ENCODE assay signal across 36 cellular contexts in genomic region chr5:16797949-16798348, GRCh38.
"Had no signal": no experiment of that assay in that cellular context is flagged by ENCODE, and none has a peak within 500 bp of the region (broad histone marks: within the 10 kb centered on the region; RNA-seq: fewer than 3 reads in every experiment).

No MANE protein-coding gene starts in this region.

- H3K27ac Mint-ChIP-seq: activated CD4-positive, alpha-beta memory T cell treated with anti-CD3 and anti-CD28 coated beads for 36 hours; activated CD4-positive, alpha-beta T cell treated with anti-CD3 and anti-CD28 coated beads, Interleukin-2, amount 10 ng/mL, durations not matched to agents 24 days and 14 days; activated naive CD4-positive, alpha-beta T cell treated with anti-CD3 and anti-CD28 coated beads, Interleukin-2, amount 50 U/mL, for 24 hours; activated naive CD8-positive, alpha-beta T cell treated with anti-CD3 and anti-CD28 coated beads, Interleukin-2, amount 50 U/mL, for 24 hours; activated T-helper 1 cell treated with anti-CD3 and anti-CD28 coated beads, Interleukin-12 subunit alpha, Interleukin-12 subunit beta, Interleukin-2, Interleukin-4 antibody, amounts not matched to agents 30 ng/mL and 10 ng/mL and 1 ng/mL, durations not matched to agents 14 hours and 24 hours and 36 hours; immature natural killer cell; mesothelial cell of epicardium; naive B cell; nephron progenitor cell; stimulated activated effector memory CD8-positive, alpha-beta T cell treated with anti-CD3 and anti-CD28 coated beads, Interleukin-12 subunit alpha, Interleukin-12 subunit beta, amount 100 ng/mL, for 72 hours; stimulated activated naive CD8-positive, alpha-beta T cell treated with anti-CD3 and anti-CD28 coated beads, Interleukin-15, Interleukin-2, amounts not matched to agents 100 ng/mL and 50 ng/mL, for 24 hours; T-helper 17 cell had no signal

- DNase-seq: activated CD4-positive, alpha-beta memory T cell treated with anti-CD3 and anti-CD28 coated beads for 36 hours; activated CD4-positive, alpha-beta T cell treated with anti-CD3 and anti-CD28 coated beads, Interleukin-2, amount 10 ng/mL, durations not matched to agents 24 days and 14 days; activated CD4-positive, CD25-positive, alpha-beta regulatory T cell treated with anti-CD3 and anti-CD28 coated beads, Interleukin-2, amount 50 U/mL, for 72 hours; activated CD8-positive, alpha-beta memory T cell treated with anti-CD3 and anti-CD28 coated beads, Interleukin-2, amount 50 U/mL, for 4 hours; activated gamma-delta T cell; activated naive CD8-positive, alpha-beta T cell treated with anti-CD3 and anti-CD28 coated beads, Interleukin-2, amount 50 U/mL, for 24 hours; activated T-cell treated with anti-CD3 and anti-CD28 coated beads, Interleukin-2, amount 50 U/mL, for 1 hour; amygdala; body of pancreas; dorsolateral prefrontal cortex; effector memory CD4-positive, alpha-beta T cell; erythroblast; foreskin keratinocyte; heart left ventricle; hypothalamus; immature natural killer cell; kidney; left colon; mammary epithelial cell; naive B cell; nephron progenitor cell; right lobe of liver; stimulated activated CD4-positive, alpha-beta T cell treated with anti-CD3 and anti-CD28 coated beads, Interleukin-12 subunit alpha, Interleukin-12 subunit beta, amount 100 ng/mL, for 4 hours; stimulated activated CD4-positive, alpha-beta T cell treated with anti-CD3 and anti-CD28 coated beads, Interleukin-4, amount 100 ng/mL, for 24 hours; T-helper 17 cell; upper lobe of left lung had no signal

- H3K36me3 ChIP-seq: cardiac muscle cell, heart left ventricle, neutrophil, right lobe of liver, thoracic aorta had no signal

- H3K4me1 ChIP-seq: body of pancreas, heart left ventricle, right lobe of liver, upper lobe of left lung had no signal

- H3K9me3 Mint-ChIP-seq: activated CD4-positive, alpha-beta memory T cell treated with anti-CD3 and anti-CD28 coated beads for 36 hours; activated CD4-positive, alpha-beta T cell treated with anti-CD3 and anti-CD28 coated beads, Interleukin-2, amount 10 ng/mL, durations not matched to agents 24 days and 14 days; activated naive CD4-positive, alpha-beta T cell treated with anti-CD3 and anti-CD28 coated beads, Interleukin-2, amount 50 U/mL, for 24 hours; activated naive CD8-positive, alpha-beta T cell treated with anti-CD3 and anti-CD28 coated beads, Interleukin-2, amount 50 U/mL, for 24 hours; activated T-helper 1 cell treated with anti-CD3 and anti-CD28 coated beads, Interleukin-12 subunit alpha, Interleukin-12 subunit beta, Interleukin-2, Interleukin-4 antibody, amounts not matched to agents 30 ng/mL and 10 ng/mL and 1 ng/mL, durations not matched to agents 14 hours and 24 hours and 36 hours; naive B cell; stimulated activated effector memory CD8-positive, alpha-beta T cell treated with anti-CD3 and anti-CD28 coated beads, Interleukin-12 subunit alpha, Interleukin-12 subunit beta, amount 100 ng/mL, for 72 hours; stimulated activated naive CD8-positive, alpha-beta T cell treated with anti-CD3 and anti-CD28 coated beads, Interleukin-15, Interleukin-2, amounts not matched to agents 100 ng/mL and 50 ng/mL, for 24 hours had no signal

- H3K27me3 Mint-ChIP-seq: activated CD4-positive, alpha-beta T cell treated with anti-CD3 and anti-CD28 coated beads, Interleukin-2, amount 10 ng/mL, durations not matched to agents 24 days and 14 days; activated naive CD8-positive, alpha-beta T cell treated with anti-CD3 and anti-CD28 coated beads, Interleukin-2, amount 50 U/mL, for 24 hours; progenitor cell of endocrine pancreas; stimulated activated naive CD8-positive, alpha-beta T cell treated with anti-CD3 and anti-CD28 coated beads, Interleukin-15, Interleukin-2, amounts not matched to agents 100 ng/mL and 50 ng/mL, for 24 hours had no signal

- H3K9me3 ChIP-seq: body of pancreas, heart left ventricle, neutrophil, right lobe of liver, thoracic aorta, upper lobe of left lung had no signal

- H3K36me3 Mint-ChIP-seq: activated CD4-positive, alpha-beta memory T cell treated with anti-CD3 and anti-CD28 coated beads for 36 hours; activated naive CD4-positive, alpha-beta T cell treated with anti-CD3 and anti-CD28 coated beads, Interleukin-2, amount 50 U/mL, for 24 hours; immature natural killer cell; naive B cell; stimulated activated effector memory CD8-positive, alpha-beta T cell treated with anti-CD3 and anti-CD28 coated beads, Interleukin-12 subunit alpha, Interleukin-12 subunit beta, amount 100 ng/mL, for 72 hours had no signal

- ATAC-seq: activated naive CD8-positive, alpha-beta T cell treated with anti-CD3 and anti-CD28 coated beads, Interleukin-2, amount 50 U/mL, for 24 hours; body of pancreas; heart left ventricle; left colon; right lobe of liver; stimulated activated effector memory CD8-positive, alpha-beta T cell treated with anti-CD3 and anti-CD28 coated beads, Interleukin-12 subunit alpha, Interleukin-12 subunit beta, amount 100 ng/mL, for 72 hours; T-helper 17 cell had no signal

- H3K4me3 Mint-ChIP-seq: activated CD4-positive, alpha-beta memory T cell treated with anti-CD3 and anti-CD28 coated beads for 36 hours; activated CD4-positive, alpha-beta T cell treated with anti-CD3 and anti-CD28 coated beads, Interleukin-2, amount 10 ng/mL, durations not matched to agents 24 days and 14 days; activated naive CD4-positive, alpha-beta T cell treated with anti-CD3 and anti-CD28 coated beads, Interleukin-2, amount 50 U/mL, for 24 hours; activated naive CD8-positive, alpha-beta T cell treated with anti-CD3 and anti-CD28 coated beads, Interleukin-2, amount 50 U/mL, for 24 hours; activated T-helper 1 cell treated with anti-CD3 and anti-CD28 coated beads, Interleukin-12 subunit alpha, Interleukin-12 subunit beta, Interleukin-2, Interleukin-4 antibody, amounts not matched to agents 30 ng/mL and 10 ng/mL and 1 ng/mL, durations not matched to agents 14 hours and 24 hours and 36 hours; immature natural killer cell; mesothelial cell of epicardium; naive B cell; nephron progenitor cell; stimulated activated effector memory CD8-positive, alpha-beta T cell treated with anti-CD3 and anti-CD28 coated beads, Interleukin-12 subunit alpha, Interleukin-12 subunit beta, amount 100 ng/mL, for 72 hours; stimulated activated naive CD8-positive, alpha-beta T cell treated with anti-CD3 and anti-CD28 coated beads, Interleukin-15, Interleukin-2, amounts not matched to agents 100 ng/mL and 50 ng/mL, for 24 hours; T-helper 17 cell had no signal

- H3K4me3 ChIP-seq: body of pancreas, cardiac muscle cell, coronary artery, dorsolateral prefrontal cortex, heart left ventricle, right lobe of liver, thoracic aorta, upper lobe of left lung had no signal

- H3K27me3 ChIP-seq: body of pancreas, cardiac muscle cell, dorsolateral prefrontal cortex, foreskin keratinocyte, heart left ventricle, neutrophil, right lobe of liver, upper lobe of left lung had no signal

- H3K4me1 Mint-ChIP-seq: activated CD4-positive, alpha-beta T cell treated with anti-CD3 and anti-CD28 coated beads, Interleukin-2, amount 10 ng/mL, durations not matched to agents 24 days and 14 days; activated naive CD4-positive, alpha-beta T cell treated with anti-CD3 and anti-CD28 coated beads, Interleukin-2, amount 50 U/mL, for 24 hours; activated naive CD8-positive, alpha-beta T cell treated with anti-CD3 and anti-CD28 coated beads, Interleukin-2, amount 50 U/mL, for 24 hours; immature natural killer cell; naive B cell; stimulated activated effector memory CD8-positive, alpha-beta T cell treated with anti-CD3 and anti-CD28 coated beads, Interleukin-12 subunit alpha, Interleukin-12 subunit beta, amount 100 ng/mL, for 72 hours; T-helper 17 cell had no signal

- H3K27ac ChIP-seq: body of pancreas, cardiac muscle cell, coronary artery, dorsolateral prefrontal cortex, foreskin keratinocyte, heart left ventricle, neutrophil, right lobe of liver, thoracic aorta, upper lobe of left lung had no signal
